ENCODE assay signal across 9 cellular contexts in genomic region chr11:121321614-121322243, GRCh38. TPM values are rescaled to one million over a fixed set of nuclear protein-coding genes. Genes with fewer than 3 reads are reported as not detected.
DNase-seq lines count a peak whose midpoint lies in the region; ATAC-seq and TF ChIP-seq lines count a peak whose summit lies in the region.
"Had no signal": no experiment of that assay in that cellular context is flagged by ENCODE, and none has a peak within 500 bp of the region (broad histone marks: within the 10 kb centered on the region; RNA-seq: fewer than 3 reads in every experiment).

No MANE protein-coding gene starts in this region.

- H3K4me3 Mint-ChIP-seq in memory B cell = no peak overlapping the region
- H3K4me3 Mint-ChIP-seq: immature natural killer cell had no signal

- intact Hi-C loops in PC-9 (cut with micrococcal nuclease; ENCODE audit: unreplicated experiment) = loop anchor here (10.0 kb wide), 1 partner anchor 133 kb away; the partner anchor contains the start of genes SORL1 and SORL1-AS1

- no peaks in the 10 kb centered on the region for H3K4me1 ChIP-seq in PC-9 (replicated peaks; ENCODE audit: insufficient read depth)

- no peak overlapping the region for H2AFZ ChIP-seq in PC-9

- no peaks in the 10 kb centered on the region for H3F3A ChIP-seq in PC-9 (ENCODE audit: insufficient read depth, low read depth)

- H3K79me2 ChIP-seq in PC-9 (ENCODE audit: low read depth) = no peaks in the 10 kb centered on the region

- CTCF ChIA-PET in PC-9 (lab: Charles Lee) = no interaction called here

- POLR2A ChIA-PET in PC-9 (lab: Charles Lee; ENCODE audit: unreplicated experiment) = no interaction called here

- H3K4me1 Mint-ChIP-seq in memory B cell = peaks cover 11% of the 10 kb centered on the region
- H3K4me1 Mint-ChIP-seq: immature natural killer cell had no signal

- no peak overlapping the region for H3K4me2 ChIP-seq in PC-9

- H3K27me3 Mint-ChIP-seq in memory B cell = peaks cover 16% of the 10 kb centered on the region

- no peaks in the 10 kb centered on the region for H3K36me3 Mint-ChIP-seq in memory B cell
- H3K36me3 Mint-ChIP-seq: immature natural killer cell had no signal

- BruUV-seq in PC-9 (replicated peaks; lab: Mats Ljungman, UMichigan) = no TSS peak

- peak; percentile 61 for TF ChIP-seq CTCF in GM12873 (IDR thresholded peaks at IDR 0.05; ENCODE audit: insufficient read depth, low read depth, low read length, missing control alignments)
- peak; percentile 46 for TF ChIP-seq CTCF in PC-9 (conservative IDR thresholded peaks at IDR 0.05)

- peak; percentile 76 for ATAC-seq in HG03432 (IDR thresholded peaks at IDR 0.05; ENCODE audit: unreplicated experiment)
- ATAC-seq in memory B cell (ENCODE audit: low read depth) = peak; percentile 56
- ATAC-seq in GM18502 (IDR thresholded peaks at IDR 0.05; ENCODE audit: poor library complexity, unreplicated experiment) = no peak
- no peak for ATAC-seq in GM19324 (IDR thresholded peaks at IDR 0.05; ENCODE audit: low FRiP score, unreplicated experiment)

- peaks cover 55% of the 10 kb centered on the region for H3K27me3 ChIP-seq in PC-9 (ENCODE audit: insufficient read depth, low read depth)

- no peaks in the 10 kb centered on the region for H3K9me2 ChIP-seq in PC-9 (ENCODE audit: insufficient read depth)

- no peaks in the 10 kb centered on the region for H3K9me3 ChIP-seq in PC-9 (ENCODE audit: insufficient read depth, low read depth)

- DNase-seq in AML-193 (lab: John Stamatoyannopoulos, UW) = peak; percentile 57 to 70
- DNase-seq in PC-9 = no peak
- DNase-seq in central memory CD4-positive, alpha-beta T cell = peak; percentile 23
- DNase-seq in memory B cell (ENCODE audit: low spot score in 2 of 2) = no peak

- H4K20me1 ChIP-seq in PC-9 (ENCODE audit: insufficient read depth) = no peaks in the 10 kb centered on the region

- H3K36me3 ChIP-seq in PC-9 (ENCODE audit: low read depth) = no peaks in the 10 kb centered on the region

- H3K27ac Mint-ChIP-seq in memory B cell = no peak overlapping the region

- no peak overlapping the region for H3K27ac ChIP-seq in PC-9

- no peak overlapping the region for H3K4me3 ChIP-seq in PC-9

- no peaks in the 10 kb centered on the region for H3K9me3 Mint-ChIP-seq in memory B cell
- H3K9me3 Mint-ChIP-seq: immature natural killer cell had no signal

RNA-seq across cellular contexts. Expression of gene SC5D, which starts 29.2 kb away (rescaled TPM):
- total RNA-seq in PC-9 (2021) = 10.2 and 16.9 TPM in 2 replicates

Comparison
In these comparisons a context has a peak if more than half of its experiments do, and no peak if none do; other contexts are left out.
1. DNase-seq: peak in AML-193 (2 of 2) and central memory CD4-positive, alpha-beta T cell (single experiment); none in PC-9 (0 of 2) and memory B cell (0 of 2).
2. ATAC-seq: peak in HG03432 (single experiment) and memory B cell (single experiment); none in GM18502 (single experiment) and GM19324 (single experiment).